Comparison of ENCODE assay signal across 1 cellular context in the genomic region with DNA sequence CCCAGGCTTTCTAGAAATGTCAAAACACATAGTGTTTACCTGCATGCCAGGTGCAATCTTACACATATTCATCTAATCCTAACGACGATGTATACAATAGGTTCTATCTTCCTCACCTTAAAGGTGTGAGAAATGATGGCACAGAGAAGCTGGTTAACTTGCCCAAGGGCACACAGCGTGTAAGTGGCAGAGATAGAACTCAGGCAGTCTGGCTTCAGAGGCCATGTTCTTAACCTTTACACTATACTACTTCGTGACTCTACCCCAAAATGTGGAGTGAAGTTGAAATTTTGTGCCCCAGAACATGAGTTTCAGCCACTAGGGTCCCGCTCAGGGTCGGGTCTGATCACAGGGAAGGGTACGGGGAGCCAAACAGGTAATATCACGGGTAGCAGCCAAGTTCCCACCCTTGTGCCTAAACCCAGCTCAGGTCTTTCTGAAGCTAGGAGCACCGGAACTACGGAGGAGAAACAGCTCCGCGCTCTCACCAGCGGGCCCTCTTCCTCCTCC.
TF ChIP-seq lines count a peak whose summit lies in the region.

No MANE protein-coding gene starts in this region.

TF ChIP-seq in GM23338, 12 proteins besides CTCF, POLR2A, EP300 and RAD21 (continued from another document):
- TF ChIP-seq, protein P1, sequence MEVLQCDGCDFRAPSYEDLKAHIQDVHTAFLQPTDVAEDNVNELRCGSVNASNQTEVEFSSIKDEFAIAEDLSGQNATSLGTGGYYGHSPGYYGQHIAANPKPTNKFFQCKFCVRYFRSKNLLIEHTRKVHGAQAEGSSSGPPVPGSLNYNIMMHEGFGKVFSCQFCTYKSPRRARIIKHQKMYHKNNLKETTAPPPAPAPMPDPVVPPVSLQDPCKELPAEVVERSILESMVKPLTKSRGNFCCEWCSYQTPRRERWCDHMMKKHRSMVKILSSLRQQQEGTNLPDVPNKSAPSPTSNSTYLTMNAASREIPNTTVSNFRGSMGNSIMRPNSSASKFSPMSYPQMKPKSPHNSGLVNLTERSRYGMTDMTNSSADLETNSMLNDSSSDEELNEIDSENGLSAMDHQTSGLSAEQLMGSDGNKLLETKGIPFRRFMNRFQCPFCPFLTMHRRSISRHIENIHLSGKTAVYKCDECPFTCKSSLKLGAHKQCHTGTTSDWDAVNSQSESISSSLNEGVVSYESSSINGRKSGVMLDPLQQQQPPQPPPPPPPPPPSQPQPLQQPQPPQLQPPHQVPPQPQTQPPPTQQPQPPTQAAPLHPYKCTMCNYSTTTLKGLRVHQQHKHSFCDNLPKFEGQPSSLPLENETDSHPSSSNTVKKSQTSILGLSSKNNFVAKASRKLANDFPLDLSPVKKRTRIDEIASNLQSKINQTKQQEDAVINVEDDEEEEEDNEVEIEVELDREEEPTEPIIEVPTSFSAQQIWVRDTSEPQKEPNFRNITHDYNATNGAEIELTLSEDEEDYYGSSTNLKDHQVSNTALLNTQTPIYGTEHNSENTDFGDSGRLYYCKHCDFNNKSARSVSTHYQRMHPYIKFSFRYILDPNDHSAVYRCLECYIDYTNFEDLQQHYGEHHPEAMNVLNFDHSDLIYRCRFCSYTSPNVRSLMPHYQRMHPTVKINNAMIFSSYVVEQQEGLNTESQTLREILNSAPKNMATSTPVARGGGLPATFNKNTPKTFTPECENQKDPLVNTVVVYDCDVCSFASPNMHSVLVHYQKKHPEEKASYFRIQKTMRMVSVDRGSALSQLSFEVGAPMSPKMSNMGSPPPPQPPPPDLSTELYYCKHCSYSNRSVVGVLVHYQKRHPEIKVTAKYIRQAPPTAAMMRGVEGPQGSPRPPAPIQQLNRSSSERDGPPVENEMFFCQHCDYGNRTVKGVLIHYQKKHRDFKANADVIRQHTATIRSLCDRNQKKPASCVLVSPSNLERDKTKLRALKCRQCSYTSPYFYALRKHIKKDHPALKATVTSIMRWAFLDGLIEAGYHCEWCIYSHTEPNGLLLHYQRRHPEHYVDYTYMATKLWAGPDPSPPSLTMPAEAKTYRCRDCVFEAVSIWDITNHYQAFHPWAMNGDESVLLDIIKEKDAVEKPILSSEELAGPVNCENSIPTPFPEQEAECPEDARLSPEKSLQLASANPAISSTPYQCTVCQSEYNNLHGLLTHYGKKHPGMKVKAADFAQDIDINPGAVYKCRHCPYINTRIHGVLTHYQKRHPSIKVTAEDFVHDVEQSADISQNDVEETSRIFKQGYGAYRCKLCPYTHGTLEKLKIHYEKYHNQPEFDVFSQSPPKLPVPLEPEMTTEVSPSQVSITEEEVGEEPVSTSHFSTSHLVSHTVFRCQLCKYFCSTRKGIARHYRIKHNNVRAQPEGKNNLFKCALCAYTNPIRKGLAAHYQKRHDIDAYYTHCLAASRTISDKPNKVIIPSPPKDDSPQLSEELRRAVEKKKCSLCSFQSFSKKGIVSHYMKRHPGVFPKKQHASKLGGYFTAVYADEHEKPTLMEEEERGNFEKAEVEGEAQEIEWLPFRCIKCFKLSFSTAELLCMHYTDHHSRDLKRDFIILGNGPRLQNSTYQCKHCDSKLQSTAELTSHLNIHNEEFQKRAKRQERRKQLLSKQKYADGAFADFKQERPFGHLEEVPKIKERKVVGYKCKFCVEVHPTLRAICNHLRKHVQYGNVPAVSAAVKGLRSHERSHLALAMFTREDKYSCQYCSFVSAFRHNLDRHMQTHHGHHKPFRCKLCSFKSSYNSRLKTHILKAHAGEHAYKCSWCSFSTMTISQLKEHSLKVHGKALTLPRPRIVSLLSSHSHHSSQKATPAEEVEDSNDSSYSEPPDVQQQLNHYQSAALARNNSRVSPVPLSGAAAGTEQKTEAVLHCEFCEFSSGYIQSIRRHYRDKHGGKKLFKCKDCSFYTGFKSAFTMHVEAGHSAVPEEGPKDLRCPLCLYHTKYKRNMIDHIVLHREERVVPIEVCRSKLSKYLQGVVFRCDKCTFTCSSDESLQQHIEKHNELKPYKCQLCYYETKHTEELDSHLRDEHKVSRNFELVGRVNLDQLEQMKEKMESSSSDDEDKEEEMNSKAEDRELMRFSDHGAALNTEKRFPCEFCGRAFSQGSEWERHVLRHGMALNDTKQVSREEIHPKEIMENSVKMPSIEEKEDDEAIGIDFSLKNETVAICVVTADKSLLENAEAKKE (CRISPR knock-in tag; IDR thresholded peaks at IDR 0.05), result no peak
- no peak for TF ChIP-seq POLR2AphosphoS5 (IDR thresholded peaks at IDR 0.05; ENCODE audit: low read depth)
